ENCODE assay signal across 1 cellular context in genomic region chr3:16500093-16500492, GRCh38.
A peak's percentile ranks its signal among the peaks of the same experiment; 100 is the strongest.
TF ChIP-seq lines count a peak whose summit lies in the region.

No MANE protein-coding gene starts in this region.

TF ChIP-seq in K562, 482 proteins besides CTCF, POLR2A, EP300 and RAD21:
- no peak for TF ChIP-seq ZNF280A (IDR thresholded peaks at IDR 0.05; ENCODE audit: low read depth, partially characterized antibody)
- peak; percentile 43; the same call in 1 of the 2 replicates for TF ChIP-seq PKNOX1 (IDR thresholded peaks at IDR 0.05)
